1 cellular context compared by ENCODE assay signal in genomic region chr10:103350522-103351260, GRCh38.
TF ChIP-seq lines count a peak whose summit lies in the region.

Gene PCGF6 (minus strand): TSS chr10:103351140. CDS start chr10:103351066, 74 bp downstream.

TF ChIP-seq in HepG2, 621 proteins besides CTCF, POLR2A, EP300 and RAD21 (continued from another document and continues in another):
- TF ChIP-seq ZBTB8A (CRISPR knock-in tag; IDR thresholded peaks at IDR 0.05; ENCODE audit: borderline replicate concordance, low read depth), result 0 out of 2 replicates have a peak, but pooled peaks have one; percentile 66
- TF ChIP-seq PAX8 (CRISPR knock-in tag; IDR thresholded peaks at IDR 0.05; ENCODE audit: borderline replicate concordance), result peak; percentile 60; the same call in 1 of the 2 replicates
- peak; percentile 42; the same call in 1 of the 2 replicates for TF ChIP-seq ZNF124 (CRISPR knock-in tag; IDR thresholded peaks at IDR 0.05)
- peak; percentile 73 for TF ChIP-seq ZNF574 (CRISPR knock-in tag; IDR thresholded peaks at IDR 0.05)
- TF ChIP-seq ADNP (CRISPR knock-in tag; IDR thresholded peaks at IDR 0.05), result no peak
- TF ChIP-seq THAP11 (CRISPR knock-in tag; IDR thresholded peaks at IDR 0.05), result peak; percentile 96
- no peak for TF ChIP-seq AFF4 (CRISPR knock-in tag; IDR thresholded peaks at IDR 0.05)
- no peak for TF ChIP-seq PRDM4 (CRISPR knock-in tag; IDR thresholded peaks at IDR 0.05; ENCODE audit: borderline replicate concordance)
- TF ChIP-seq IRF1 (CRISPR knock-in tag; IDR thresholded peaks at IDR 0.05; ENCODE audit: low read depth), result no peak
- no peak for TF ChIP-seq REPIN1 (CRISPR knock-in tag; IDR thresholded peaks at IDR 0.05; ENCODE audit: borderline replicate concordance, low read depth)
- no peak for TF ChIP-seq ZBTB25 (CRISPR knock-in tag; IDR thresholded peaks at IDR 0.05)
- TF ChIP-seq SMARCE1 (IDR thresholded peaks at IDR 0.05; ENCODE audit: borderline replicate concordance), result no peak
- 0 out of 2 replicates have a peak, but pooled peaks have one; percentile 50 for TF ChIP-seq ZNF567 (CRISPR knock-in tag; IDR thresholded peaks at IDR 0.05; ENCODE audit: borderline replicate concordance)
- TF ChIP-seq ZNF263 (CRISPR knock-in tag; IDR thresholded peaks at IDR 0.05), result 0 out of 2 replicates have a peak, but pooled peaks have one; percentile 37
- TF ChIP-seq ZNF10 (CRISPR knock-in tag; IDR thresholded peaks at IDR 0.05; ENCODE audit: borderline replicate concordance, low read depth), result no peak
- peak; percentile 52; the same call in 1 of the 2 replicates for TF ChIP-seq EED (CRISPR knock-in tag; IDR thresholded peaks at IDR 0.05)
- TF ChIP-seq, protein P1, sequence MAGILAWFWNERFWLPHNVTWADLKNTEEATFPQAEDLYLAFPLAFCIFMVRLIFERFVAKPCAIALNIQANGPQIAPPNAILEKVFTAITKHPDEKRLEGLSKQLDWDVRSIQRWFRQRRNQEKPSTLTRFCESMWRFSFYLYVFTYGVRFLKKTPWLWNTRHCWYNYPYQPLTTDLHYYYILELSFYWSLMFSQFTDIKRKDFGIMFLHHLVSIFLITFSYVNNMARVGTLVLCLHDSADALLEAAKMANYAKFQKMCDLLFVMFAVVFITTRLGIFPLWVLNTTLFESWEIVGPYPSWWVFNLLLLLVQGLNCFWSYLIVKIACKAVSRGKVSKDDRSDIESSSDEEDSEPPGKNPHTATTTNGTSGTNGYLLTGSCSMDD (CRISPR knock-in tag; IDR thresholded peaks at IDR 0.05), result no peak
- peak; percentile 27; the same call in 1 of the 2 replicates for TF ChIP-seq THAP9 (CRISPR knock-in tag; IDR thresholded peaks at IDR 0.05; ENCODE audit: borderline replicate concordance)
- peak; percentile 32; the same call in 1 of the 2 replicates for TF ChIP-seq ZNF792 (CRISPR knock-in tag; IDR thresholded peaks at IDR 0.05)
- no peak for TF ChIP-seq ZBTB1 (CRISPR knock-in tag; IDR thresholded peaks at IDR 0.05; ENCODE audit: borderline replicate concordance)
- no peak for TF ChIP-seq ZFP90 (CRISPR knock-in tag; IDR thresholded peaks at IDR 0.05; ENCODE audit: borderline replicate concordance)
- no peak for TF ChIP-seq SYNCRIP (IDR thresholded peaks at IDR 0.05; ENCODE audit: insufficient read depth, low read depth, low read length)
- TF ChIP-seq ZNF510 (CRISPR knock-in tag; IDR thresholded peaks at IDR 0.05; ENCODE audit: low read depth), result peak; percentile 54; the same call in 1 of the 2 replicates
- no peak for TF ChIP-seq ZNF558 (CRISPR knock-in tag; IDR thresholded peaks at IDR 0.05; ENCODE audit: borderline replicate concordance)
- TF ChIP-seq U2AF1 (optimal IDR thresholded peaks at IDR 0.05; ENCODE audit: low read depth, low read length), result peak; percentile 59
- TF ChIP-seq CHD2 (IDR thresholded peaks at IDR 0.05; ENCODE audit: low read depth, low read length), result peak; percentile 50; the same call in 1 of the 2 replicates
- peak; percentile 57; the same call in 1 of the 2 replicates for TF ChIP-seq KMT2B (CRISPR knock-in tag; IDR thresholded peaks at IDR 0.05)
- 0 out of 2 replicates have a peak, but pooled peaks have one; percentile 88 for TF ChIP-seq CAMTA2 (CRISPR knock-in tag; IDR thresholded peaks at IDR 0.05; ENCODE audit: borderline replicate concordance)
- TF ChIP-seq, protein P2, sequence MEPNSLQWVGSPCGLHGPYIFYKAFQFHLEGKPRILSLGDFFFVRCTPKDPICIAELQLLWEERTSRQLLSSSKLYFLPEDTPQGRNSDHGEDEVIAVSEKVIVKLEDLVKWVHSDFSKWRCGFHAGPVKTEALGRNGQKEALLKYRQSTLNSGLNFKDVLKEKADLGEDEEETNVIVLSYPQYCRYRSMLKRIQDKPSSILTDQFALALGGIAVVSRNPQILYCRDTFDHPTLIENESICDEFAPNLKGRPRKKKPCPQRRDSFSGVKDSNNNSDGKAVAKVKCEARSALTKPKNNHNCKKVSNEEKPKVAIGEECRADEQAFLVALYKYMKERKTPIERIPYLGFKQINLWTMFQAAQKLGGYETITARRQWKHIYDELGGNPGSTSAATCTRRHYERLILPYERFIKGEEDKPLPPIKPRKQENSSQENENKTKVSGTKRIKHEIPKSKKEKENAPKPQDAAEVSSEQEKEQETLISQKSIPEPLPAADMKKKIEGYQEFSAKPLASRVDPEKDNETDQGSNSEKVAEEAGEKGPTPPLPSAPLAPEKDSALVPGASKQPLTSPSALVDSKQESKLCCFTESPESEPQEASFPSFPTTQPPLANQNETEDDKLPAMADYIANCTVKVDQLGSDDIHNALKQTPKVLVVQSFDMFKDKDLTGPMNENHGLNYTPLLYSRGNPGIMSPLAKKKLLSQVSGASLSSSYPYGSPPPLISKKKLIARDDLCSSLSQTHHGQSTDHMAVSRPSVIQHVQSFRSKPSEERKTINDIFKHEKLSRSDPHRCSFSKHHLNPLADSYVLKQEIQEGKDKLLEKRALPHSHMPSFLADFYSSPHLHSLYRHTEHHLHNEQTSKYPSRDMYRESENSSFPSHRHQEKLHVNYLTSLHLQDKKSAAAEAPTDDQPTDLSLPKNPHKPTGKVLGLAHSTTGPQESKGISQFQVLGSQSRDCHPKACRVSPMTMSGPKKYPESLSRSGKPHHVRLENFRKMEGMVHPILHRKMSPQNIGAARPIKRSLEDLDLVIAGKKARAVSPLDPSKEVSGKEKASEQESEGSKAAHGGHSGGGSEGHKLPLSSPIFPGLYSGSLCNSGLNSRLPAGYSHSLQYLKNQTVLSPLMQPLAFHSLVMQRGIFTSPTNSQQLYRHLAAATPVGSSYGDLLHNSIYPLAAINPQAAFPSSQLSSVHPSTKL (CRISPR knock-in tag; IDR thresholded peaks at IDR 0.05), result peak; percentile 21; the same call in 1 of the 2 replicates
